1 cellular context compared by ENCODE assay signal in the genomic region with DNA sequence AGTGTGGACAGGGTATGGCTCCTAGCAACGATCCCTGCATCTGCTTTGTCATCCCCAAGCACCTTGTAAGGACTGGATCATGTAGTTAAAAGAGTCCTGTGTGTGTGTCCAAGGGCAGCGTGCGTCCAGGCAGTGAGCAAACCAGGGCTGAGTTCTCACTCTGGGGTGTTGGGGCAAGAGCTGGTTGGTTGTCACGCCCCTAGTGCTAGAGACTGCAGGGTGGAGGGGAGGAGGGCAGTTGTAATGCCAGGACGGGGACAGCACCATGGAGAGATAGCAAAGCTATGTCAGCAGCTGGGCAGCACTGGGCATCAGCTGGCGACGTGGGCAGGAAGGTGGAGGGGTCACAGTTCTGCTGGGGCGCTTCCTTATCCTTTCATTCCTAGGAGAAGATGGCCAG.
TF ChIP-seq lines count a peak whose summit lies in the region.

No MANE protein-coding gene starts in this region.

TF ChIP-seq in IMR-90, 13 proteins besides CTCF, POLR2A, EP300 and RAD21:
- TF ChIP-seq MXI1 (IDR thresholded peaks at IDR 0.05; ENCODE audit: borderline replicate concordance, low read depth, low read length), result no peak
- TF ChIP-seq FOS (IDR thresholded peaks at IDR 0.05; ENCODE audit: low read depth, low read length), result no peak
- no peak for TF ChIP-seq RCOR1 (IDR thresholded peaks at IDR 0.05; ENCODE audit: insufficient replicate concordance, low read length)
- TF ChIP-seq MAZ (IDR thresholded peaks at IDR 0.05; ENCODE audit: borderline replicate concordance, low read depth, low read length), result no peak
- TF ChIP-seq MAFK (IDR thresholded peaks at IDR 0.05; ENCODE audit: low read depth, low read length), result no peak
- TF ChIP-seq NFE2L2 (IDR thresholded peaks at IDR 0.05; ENCODE audit: low read depth, low read length), result no peak
- no peak for TF ChIP-seq CHD1 (IDR thresholded peaks at IDR 0.05; ENCODE audit: low read depth, low read length)
- TF ChIP-seq, protein P1, sequence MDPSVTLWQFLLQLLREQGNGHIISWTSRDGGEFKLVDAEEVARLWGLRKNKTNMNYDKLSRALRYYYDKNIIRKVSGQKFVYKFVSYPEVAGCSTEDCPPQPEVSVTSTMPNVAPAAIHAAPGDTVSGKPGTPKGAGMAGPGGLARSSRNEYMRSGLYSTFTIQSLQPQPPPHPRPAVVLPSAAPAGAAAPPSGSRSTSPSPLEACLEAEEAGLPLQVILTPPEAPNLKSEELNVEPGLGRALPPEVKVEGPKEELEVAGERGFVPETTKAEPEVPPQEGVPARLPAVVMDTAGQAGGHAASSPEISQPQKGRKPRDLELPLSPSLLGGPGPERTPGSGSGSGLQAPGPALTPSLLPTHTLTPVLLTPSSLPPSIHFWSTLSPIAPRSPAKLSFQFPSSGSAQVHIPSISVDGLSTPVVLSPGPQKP (IDR thresholded peaks at IDR 0.05; ENCODE audit: borderline replicate concordance, low read depth, low read length), result no peak
- no peak for TF ChIP-seq BHLHE40 (IDR thresholded peaks at IDR 0.05; ENCODE audit: low read depth, low read length)
- no peak for TF ChIP-seq RFX5 (IDR thresholded peaks at IDR 0.05; ENCODE audit: low read depth, low read length)
- TF ChIP-seq, protein P2, sequence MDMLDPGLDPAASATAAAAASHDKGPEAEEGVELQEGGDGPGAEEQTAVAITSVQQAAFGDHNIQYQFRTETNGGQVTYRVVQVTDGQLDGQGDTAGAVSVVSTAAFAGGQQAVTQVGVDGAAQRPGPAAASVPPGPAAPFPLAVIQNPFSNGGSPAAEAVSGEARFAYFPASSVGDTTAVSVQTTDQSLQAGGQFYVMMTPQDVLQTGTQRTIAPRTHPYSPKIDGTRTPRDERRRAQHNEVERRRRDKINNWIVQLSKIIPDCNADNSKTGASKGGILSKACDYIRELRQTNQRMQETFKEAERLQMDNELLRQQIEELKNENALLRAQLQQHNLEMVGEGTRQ (IDR thresholded peaks at IDR 0.05; ENCODE audit: low read depth, low read length), result no peak
- no peak for TF ChIP-seq CEBPB (IDR thresholded peaks at IDR 0.05; ENCODE audit: low read depth, low read length)
- TF ChIP-seq SMC3 (IDR thresholded peaks at IDR 0.05; ENCODE audit: low read depth, low read length), result no peak
TF ChIP-seq in IMR-90: peak in this region for 0.
